Comparison of ENCODE assay signal across 9 cellular contexts in the genomic region with DNA sequence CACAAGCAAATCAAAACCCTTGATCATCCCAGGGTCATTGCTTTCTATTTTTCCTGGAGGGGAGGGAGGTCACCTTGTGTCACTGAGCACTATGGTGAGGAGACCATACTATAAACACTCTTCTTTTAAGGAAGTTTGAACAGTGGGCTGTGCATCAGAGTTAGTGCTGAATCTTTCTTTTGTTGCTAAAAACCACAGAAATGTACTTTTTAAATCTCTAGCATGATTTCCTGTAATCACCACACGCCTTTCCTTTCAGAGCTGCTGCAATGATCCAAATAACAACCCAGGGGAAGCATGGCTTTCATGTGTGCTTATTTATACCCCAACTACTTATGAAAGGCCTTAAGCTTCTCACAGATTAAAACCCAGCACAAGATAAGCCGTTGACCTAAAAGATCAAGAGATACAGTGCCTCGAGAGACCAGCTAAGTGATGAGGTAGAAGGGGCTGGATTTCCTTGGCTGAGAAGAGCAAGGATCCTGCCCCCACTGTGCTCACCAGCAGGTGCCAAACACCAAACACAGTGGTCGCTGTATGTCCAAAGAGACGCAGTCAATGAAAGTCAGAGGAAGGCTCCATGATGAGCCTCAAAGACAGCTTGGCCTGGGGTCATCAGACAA. TPM values are rescaled to one million over a fixed set of nuclear protein-coding genes. Genes with fewer than 3 reads are reported as not detected.
DNase-seq lines count a peak whose midpoint lies in the region; ATAC-seq and TF ChIP-seq lines count a peak whose summit lies in the region.
"Had no signal": no experiment of that assay in that cellular context is flagged by ENCODE, and none has a peak within 500 bp of the region (broad histone marks: within the 10 kb centered on the region; RNA-seq: fewer than 3 reads in every experiment).

No MANE protein-coding gene starts in this region.

- POLR2A ChIA-PET in activated naive CD8-positive, alpha-beta T cell treated with anti-CD3 and anti-CD28 coated beads, Interleukin-2, amount 10 ng/mL, durations not matched to agents 7 days and 5 days (lab: Charles Lee) = interaction anchor here (0.7 to 3.0 kb wide), 17 partner anchors 9 to 197 kb away, joined by 3 to 16 read pairs (median 4); no protein-coding TSS in a partner anchor
- POLR2A ChIA-PET in SK-N-SH (lab: Yijun Ruan, JAX) = no interaction called here

- H3K4me1 Mint-ChIP-seq in CD4-positive, CD25-positive, alpha-beta regulatory T cell = peaks cover 38 to 98% (median 79%) of the 10 kb centered on the region in 4 donors
- peaks cover 84% of the 10 kb centered on the region for H3K4me1 Mint-ChIP-seq in activated naive CD8-positive, alpha-beta T cell treated with anti-CD3 and anti-CD28 coated beads, Interleukin-2, amount 10 ng/mL, durations not matched to agents 7 days and 5 days
- H3K4me1 Mint-ChIP-seq in memory B cell = peaks cover 34% of the 10 kb centered on the region

- CTCF ChIA-PET in SK-N-SH (lab: Yijun Ruan, JAX) = interaction anchor here (0.9 to 1.8 kb wide), 2 partner anchors 19 to 35 kb away, joined by 3 to 4 read pairs; partner anchors contain the start of gene TRABD2A

- no peak overlapping the region for H2AFZ ChIP-seq in SK-N-SH (ENCODE audit: low read depth)

- peaks cover 16% of the 10 kb centered on the region for H3K36me3 Mint-ChIP-seq in CD4-positive, CD25-positive, alpha-beta regulatory T cell
- H3K36me3 Mint-ChIP-seq in activated naive CD8-positive, alpha-beta T cell treated with anti-CD3 and anti-CD28 coated beads, Interleukin-2, amount 10 ng/mL, durations not matched to agents 7 days and 5 days = peaks cover 30% of the 10 kb centered on the region
- H3K36me3 Mint-ChIP-seq in memory B cell = peaks cover 5% of the 10 kb centered on the region

- no peaks in the 10 kb centered on the region for H3K79me2 ChIP-seq in SK-N-SH (ENCODE audit: insufficient read depth)

- H3K27ac Mint-ChIP-seq in CD4-positive, CD25-positive, alpha-beta regulatory T cell = peak overlapping the region; percentile 92 to 100 (median 94)
- peak overlapping the region; percentile 93 for H3K27ac Mint-ChIP-seq in activated naive CD8-positive, alpha-beta T cell treated with anti-CD3 and anti-CD28 coated beads, Interleukin-2, amount 10 ng/mL, durations not matched to agents 7 days and 5 days
- peak overlapping the region; percentile 81 for H3K27ac Mint-ChIP-seq in memory B cell

- H3K27me3 Mint-ChIP-seq in CD4-positive, CD25-positive, alpha-beta regulatory T cell = no peaks in the 10 kb centered on the region
- H3K27me3 Mint-ChIP-seq in activated naive CD8-positive, alpha-beta T cell treated with anti-CD3 and anti-CD28 coated beads, Interleukin-2, amount 10 ng/mL, durations not matched to agents 7 days and 5 days = no peaks in the 10 kb centered on the region
- H3K27me3 Mint-ChIP-seq in memory B cell = no peaks in the 10 kb centered on the region

- ATAC-seq in CD4-positive, CD25-positive, alpha-beta regulatory T cell (ENCODE audit: low read depth in 2 of 2) = peak; percentile 82 to 84
- ATAC-seq in activated naive CD8-positive, alpha-beta T cell treated with anti-CD3 and anti-CD28 coated beads, Interleukin-2, amount 10 ng/mL, durations not matched to agents 7 days and 5 days (ENCODE audit: low read depth) = peak; percentile 78
- ATAC-seq in memory B cell (ENCODE audit: low read depth) = peak; percentile 72
- ATAC-seq in GM21529 (IDR thresholded peaks at IDR 0.05; ENCODE audit: unreplicated experiment) = no peak

- TF ChIP-seq CTCF in SK-N-SH (IDR thresholded peaks at IDR 0.05) = no peak

- H3K9ac ChIP-seq in SK-N-SH = no peak overlapping the region

- H3K27ac ChIP-seq in CD4-positive, CD25-positive, alpha-beta regulatory T cell (ENCODE audit: insufficient read depth, low read length, poor library complexity, severe bottlenecking) = peak overlapping the region; percentile 81
- no peak overlapping the region for H3K27ac ChIP-seq in SK-N-SH (ENCODE audit: low read depth in 2 of 2, low read length in 1 of 2)

- peaks cover 100% of the 10 kb centered on the region for H3K4me1 ChIP-seq in CD4-positive, CD25-positive, alpha-beta regulatory T cell (ENCODE audit: control insufficient read depth, insufficient read depth, low read length, poor library complexity, severe bottlenecking)
- no peaks in the 10 kb centered on the region for H3K4me1 ChIP-seq in SK-N-SH (ENCODE audit: control insufficient read depth in 1 of 2, insufficient read depth in 2 of 2, low read depth in 1 of 2, low read length in 1 of 2)

- no peaks in the 10 kb centered on the region for H3F3A ChIP-seq in SK-N-SH (replicated peaks; ENCODE audit: insufficient read depth)

- peaks cover 0 to 4% (median 0%) of the 10 kb centered on the region in 7 donors for H3K9me3 Mint-ChIP-seq in CD4-positive, CD25-positive, alpha-beta regulatory T cell
- H3K9me3 Mint-ChIP-seq in activated naive CD8-positive, alpha-beta T cell treated with anti-CD3 and anti-CD28 coated beads, Interleukin-2, amount 10 ng/mL, durations not matched to agents 7 days and 5 days = no peaks in the 10 kb centered on the region
- H3K9me3 Mint-ChIP-seq in memory B cell = no peaks in the 10 kb centered on the region

- peak; percentile 25 to 93 (median 80) for DNase-seq in CD4-positive, CD25-positive, alpha-beta regulatory T cell
- DNase-seq in KBM-7 (peak; percentile 79), memory B cell (ENCODE audit: low spot score in 2 of 2) (no peak), SK-N-SH (no peak), H7 (no peak), HUDEP-2 (lab: John Stamatoyannopoulos, UW; ENCODE audit: unreplicated experiment in 76 of 76) (no peak)
- DNase-seq in activated naive CD8-positive, alpha-beta T cell treated with anti-CD3 and anti-CD28 coated beads, Interleukin-2, amount 10 ng/mL, durations not matched to agents 7 days and 5 days = no peak
- DNase-seq: MG63 had no signal

- no peaks in the 10 kb centered on the region for H3K9me3 ChIP-seq in CD4-positive, CD25-positive, alpha-beta regulatory T cell (ENCODE audit: control insufficient read depth in 2 of 2, low read length in 2 of 2)
- H3K9me3 ChIP-seq in SK-N-SH = no peaks in the 10 kb centered on the region
- H3K9me3 ChIP-seq: MG63 had no signal

- H3K4me3 ChIP-seq in CD4-positive, CD25-positive, alpha-beta regulatory T cell (ENCODE audit: low read depth, low read length) = peak overlapping the region; percentile 42
- H3K4me3 ChIP-seq in SK-N-SH (ENCODE audit: low read depth in 2 of 2, low read length in 1 of 2) = no peak overlapping the region
- no peak overlapping the region for H3K4me3 ChIP-seq in H7 (ENCODE audit: insufficient read depth, low read depth, low read length)
- H3K4me3 ChIP-seq: MG63 had no signal

- 14% methylated on average over 5 of the region's 5 CpGs for WGBS in SK-N-SH (ENCODE audit: low lambda C conversion rate)

- in situ Hi-C loops in KBM-7 (cut with MboI; ENCODE audit: low pct_unique_long_range_greater_than_20kb, low sequenced_read_pairs) = no loop called here

- H4K20me1 ChIP-seq in SK-N-SH (ENCODE audit: insufficient read depth) = no peaks in the 10 kb centered on the region

- no peak for TF ChIP-seq EP300 in SK-N-SH (IDR thresholded peaks at IDR 0.05; ENCODE audit: borderline replicate concordance in 1 of 2, low read depth in 1 of 2, low read length in 1 of 2)

- H3K4me2 ChIP-seq in SK-N-SH = no peak overlapping the region

- no peaks in the 10 kb centered on the region for H3K36me3 ChIP-seq in CD4-positive, CD25-positive, alpha-beta regulatory T cell (ENCODE audit: control insufficient read depth, insufficient read depth, low read length)
- H3K36me3 ChIP-seq in SK-N-SH (replicated peaks in 1 of 2; ENCODE audit: control insufficient read depth in 1 of 2, insufficient read depth in 2 of 2, low read length in 1 of 2) = no peaks in the 10 kb centered on the region
- H3K36me3 ChIP-seq in H7 (replicated peaks; ENCODE audit: control insufficient read depth, insufficient read depth, low read length) = no peaks in the 10 kb centered on the region
- H3K36me3 ChIP-seq: MG63 had no signal

- H3K4me3 Mint-ChIP-seq in CD4-positive, CD25-positive, alpha-beta regulatory T cell = peak overlapping the region; percentile 72 to 83 (median 78)
- peak overlapping the region; percentile 69 for H3K4me3 Mint-ChIP-seq in activated naive CD8-positive, alpha-beta T cell treated with anti-CD3 and anti-CD28 coated beads, Interleukin-2, amount 10 ng/mL, durations not matched to agents 7 days and 5 days
- peak overlapping the region; percentile 18 for H3K4me3 Mint-ChIP-seq in memory B cell

- H3K9me2 ChIP-seq in SK-N-SH = no peaks in the 10 kb centered on the region

- H3K27me3 ChIP-seq in CD4-positive, CD25-positive, alpha-beta regulatory T cell (ENCODE audit: control insufficient read depth, insufficient read depth, low read length) = no peaks in the 10 kb centered on the region
- H3K27me3 ChIP-seq in SK-N-SH (ENCODE audit: insufficient read depth) = peaks cover 5% of the 10 kb centered on the region; the same call in 1 of the 2 replicates
- no peaks in the 10 kb centered on the region for H3K27me3 ChIP-seq in H7 (ENCODE audit: control insufficient read depth, insufficient read depth, low read length)
- H3K27me3 ChIP-seq: MG63 had no signal

- TF ChIP-seq RAD21 in SK-N-SH (IDR thresholded peaks at IDR 0.05; ENCODE audit: low read length) = no peak

TF ChIP-seq in SK-N-SH, 30 proteins besides CTCF, POLR2A, EP300 and RAD21 (continues in another document):
- TF ChIP-seq GABPA (IDR thresholded peaks at IDR 0.05; ENCODE audit: low read depth) (no peak), RFX5 (IDR thresholded peaks at IDR 0.05; ENCODE audit: low read length) (no peak), JUND (IDR thresholded peaks at IDR 0.05) (no peak)

RNA-seq across cellular contexts. Expression of gene TRABD2A, which starts 34.7 kb away (rescaled TPM):
- total RNA-seq in CD4-positive, CD25-positive, alpha-beta regulatory T cell = 48.8 TPM
- 10 to 100 TPM; 32.9 to 41.2 (median 38.7) TPM for polyA plus RNA-seq in CD4-positive, CD25-positive, alpha-beta regulatory T cell
- total RNA-seq in activated naive CD8-positive, alpha-beta T cell treated with anti-CD3 and anti-CD28 coated beads, Interleukin-2, amount 10 ng/mL, durations not matched to agents 7 days and 5 days = 10 to 100 TPM; 81.1 to 85.5 TPM
- polyA plus RNA-seq in SK-N-SH (2012; rRNA removed) = 3.0 and 3.8 TPM in 2 replicates
- polyA plus RNA-seq in SK-N-SH (2012; cell fraction: cytosol; rRNA removed) = 2.4 and 3.6 TPM in 2 replicates
- 2.2 TPM in 2 replicates for polyA plus RNA-seq in SK-N-SH (2012; cell fraction: nucleus; rRNA removed)
- total RNA-seq in H7 (2014; rRNA removed; shearing (Covaris generic)) = 4.2 and 7.6 TPM in 2 replicates

RNA-seq across cellular contexts. Expression of gene TMSB10, which starts 59.3 kb away (rescaled TPM):
- total RNA-seq in CD4-positive, CD25-positive, alpha-beta regulatory T cell = 2,468 TPM
- polyA plus RNA-seq in CD4-positive, CD25-positive, alpha-beta regulatory T cell = over 10,000 TPM in 1 of 4 donors, 1,000 to 10,000 TPM in 3; 7,086 to 10,693 (median 8,015) TPM
- 1,000 to 10,000 TPM; 4,217 to 4,653 TPM for total RNA-seq in activated naive CD8-positive, alpha-beta T cell treated with anti-CD3 and anti-CD28 coated beads, Interleukin-2, amount 10 ng/mL, durations not matched to agents 7 days and 5 days
- 3,924 and 7,920 TPM in 2 replicates for polyA plus RNA-seq in SK-N-SH (2012; rRNA removed)
- 5,618 and 8,173 TPM in 2 replicates for polyA plus RNA-seq in SK-N-SH (2012; cell fraction: cytosol; rRNA removed)
- polyA plus RNA-seq in SK-N-SH (2012; cell fraction: nucleus; rRNA removed) = 1,784 and 3,464 TPM in 2 replicates
- total RNA-seq in H7 (2014; rRNA removed; shearing (Covaris generic)) = 1,705 and 2,421 TPM in 2 replicates

Comparison
In these comparisons a context has a peak if more than half of its experiments do, and no peak if none do; other contexts are left out.
1. DNase-seq: peak in CD4-positive, CD25-positive, alpha-beta regulatory T cell (3 of 3) and KBM-7 (single experiment); none in activated naive CD8-positive, alpha-beta T cell treated with anti-CD3 and anti-CD28 coated beads, Interleukin-2, amount 10 ng/mL, durations not matched to agents 7 days and 5 days (single experiment), memory B cell (0 of 2), SK-N-SH (single experiment), H7 (single experiment) and HUDEP-2 (0 of 76).
2. H3K4me3 Mint-ChIP-seq: peak in every context shown above with its lines; median percentile 78 in CD4-positive, CD25-positive, alpha-beta regulatory T cell; 69 in activated naive CD8-positive, alpha-beta T cell treated with anti-CD3 and anti-CD28 coated beads, Interleukin-2, amount 10 ng/mL, durations not matched to agents 7 days and 5 days; 18 in memory B cell.
3. Peak in every context shown above with its lines, with median percentiles within 50 percentile points of each other: H3K27ac Mint-ChIP-seq.